ENCODE assay signal across 16 cellular contexts in the genomic region with DNA sequence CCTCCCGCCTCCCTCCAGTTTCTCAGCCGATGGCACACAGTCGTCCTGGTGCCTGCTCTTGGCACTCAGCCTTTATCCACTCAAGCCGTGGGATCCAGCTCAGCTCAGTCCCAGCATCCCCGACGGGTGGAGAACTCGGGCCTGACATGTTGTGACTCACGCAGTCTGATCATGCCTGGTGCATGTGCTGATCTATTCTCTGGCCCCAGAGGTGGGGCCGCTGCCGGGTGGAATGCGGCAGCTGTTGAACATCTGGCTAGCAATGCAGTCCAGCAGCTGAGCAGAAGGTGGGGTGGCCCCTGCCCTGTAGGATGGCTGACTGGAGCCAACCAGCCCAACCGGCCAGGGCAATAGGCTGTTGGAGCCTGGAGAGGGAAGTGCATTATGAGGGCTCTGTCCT. TPM values are rescaled to one million over a fixed set of nuclear protein-coding genes. Genes with fewer than 3 reads are reported as not detected.
A peak's percentile ranks its signal among the peaks of the same experiment; 100 is the strongest.
DNase-seq lines count a peak whose midpoint lies in the region; ATAC-seq, FAIRE-seq and TF ChIP-seq lines count a peak whose summit lies in the region.
"Had no signal": no experiment of that assay in that cellular context is flagged by ENCODE, and none has a peak within 500 bp of the region (broad histone marks: within the 10 kb centered on the region; RNA-seq: fewer than 3 reads in every experiment).

No MANE protein-coding gene starts in this region.

- peaks cover 20% of the 10 kb centered on the region for H3K79me2 ChIP-seq in GM23338 (replicated peaks; ENCODE audit: insufficient read depth)

- H3K36me3 ChIP-seq in bronchial epithelial cell (ENCODE audit: control insufficient read depth, insufficient read depth, low read length), result no peaks in the 10 kb centered on the region
- H3K36me3 ChIP-seq in testis (ENCODE audit: low read depth, missing control alignments), result no peaks in the 10 kb centered on the region
- no peaks in the 10 kb centered on the region for H3K36me3 ChIP-seq in GM23338 (ENCODE audit: insufficient read depth)
- H3K36me3 ChIP-seq in SJCRH30, result no peaks in the 10 kb centered on the region

- H3K9me3 ChIP-seq in testis, result no peaks in the 10 kb centered on the region
- no peaks in the 10 kb centered on the region for H3K9me3 ChIP-seq in SJCRH30 (replicated peaks)
- H3K9me3 ChIP-seq: SK-N-SH had no signal

- no peak overlapping the region for H3K4me3 ChIP-seq in bronchial epithelial cell (ENCODE audit: low read depth, low read length)
- no peak overlapping the region for H3K4me3 ChIP-seq in testis
- H3K4me3 ChIP-seq in GM23338, result no peak overlapping the region
- H3K4me3 ChIP-seq in SJCRH30, result no peak overlapping the region
- H3K4me3 ChIP-seq: lung had no signal

- H3K27me3 ChIP-seq in bronchial epithelial cell (ENCODE audit: control insufficient read depth, insufficient read depth, low read length), result peaks cover 9% of the 10 kb centered on the region
- no peaks in the 10 kb centered on the region for H3K27me3 ChIP-seq in testis
- no peaks in the 10 kb centered on the region for H3K27me3 ChIP-seq in GM23338 (ENCODE audit: insufficient read depth)
- H3K27me3 ChIP-seq in SJCRH30, result peaks cover 42% of the 10 kb centered on the region

- H3K9me2 ChIP-seq in GM23338 (ENCODE audit: insufficient read depth), result no peaks in the 10 kb centered on the region
- H3K9me2 ChIP-seq: SK-N-SH had no signal

- no peak overlapping the region for H3K27ac Mint-ChIP-seq in GM23338
- H3K27ac Mint-ChIP-seq: activated CD4-positive, alpha-beta T cell treated with anti-CD3 and anti-CD28 coated beads for 36 hours; activated T-helper 2 cell treated with anti-CD3 and anti-CD28 coated beads, Interferon-gamma antibody, Interleukin-2, Interleukin-4, amounts not matched to agents 10 μg/mL and 5 μg/mL and 100 μg/mL, durations not matched to agents 14 hours and 24 hours and 36 hours had no signal

- 53 to 66% methylated on average over 11 to 12 of the region's 12 CpGs for WGBS in testis, 2 donors

- no peaks in the 10 kb centered on the region; the same call in 1 of the 2 replicates for H4K20me1 ChIP-seq in GM23338 (replicated peaks; ENCODE audit: insufficient read depth)

- H3K27ac ChIP-seq in testis (no peak overlapping the region), GM23338 (ENCODE audit: low read depth) (no peak overlapping the region), SJCRH30 (no peak overlapping the region)

- H3K36me3 Mint-ChIP-seq in GM23338 (ENCODE audit: low read depth), result peaks cover 16% of the 10 kb centered on the region; the same call in 2 of the 3 replicates

- no peak for TF ChIP-seq CTCF in bronchial epithelial cell (IDR thresholded peaks at IDR 0.05; ENCODE audit: insufficient read depth, low read length, severe bottlenecking)
- TF ChIP-seq CTCF in testis (IDR thresholded peaks at IDR 0.05), result no peak
- no peak for TF ChIP-seq CTCF in GM23338 (conservative IDR thresholded peaks at IDR 0.05; ENCODE audit: low read depth in 2 of 2)

- peaks cover 9% of the 10 kb centered on the region; the same call in 1 of the 2 replicates for H3F3A ChIP-seq in GM23338 (replicated peaks; ENCODE audit: low read depth)

- intact Hi-C loops in left ventricle myocardium superior (cut with micrococcal nuclease), result no loop called here
- intact Hi-C loops in testis (cut with DNase I; ENCODE audit: low total_unique reads), result no loop called here

- H3K4me3 Mint-ChIP-seq in GM23338, result no peak overlapping the region
- H3K4me3 Mint-ChIP-seq: activated CD4-positive, alpha-beta T cell treated with anti-CD3 and anti-CD28 coated beads for 36 hours had no signal

- FAIRE-seq in bronchial epithelial cell (lab: Jason Lieb, UNC) (no peak), H54 (lab: Jason Lieb, UNC) (no peak)

- ATAC-seq in left ventricle myocardium superior (peak; percentile 73), GM23338 (no peak)
- ATAC-seq: activated CD4-positive, alpha-beta T cell treated with anti-CD3 and anti-CD28 coated beads for 36 hours had no signal

- peaks cover 39% of the 10 kb centered on the region for H3K4me1 ChIP-seq in testis
- H3K4me1 ChIP-seq in GM23338 (ENCODE audit: insufficient read depth), result peaks cover 29% of the 10 kb centered on the region
- H3K4me1 ChIP-seq in SJCRH30, result peaks cover 22% of the 10 kb centered on the region

- H3K9me3 Mint-ChIP-seq in GM23338, result no peaks in the 10 kb centered on the region
- H3K9me3 Mint-ChIP-seq: activated T-helper 2 cell treated with anti-CD3 and anti-CD28 coated beads, Interferon-gamma antibody, Interleukin-2, Interleukin-4, amounts not matched to agents 10 μg/mL and 5 μg/mL and 100 μg/mL, durations not matched to agents 14 hours and 24 hours and 36 hours had no signal

- TF ChIP-seq POLR2A in testis (IDR thresholded peaks at IDR 0.05), result no peak
- TF ChIP-seq POLR2A in H54 (IDR thresholded peaks at IDR 0.05; ENCODE audit: low read depth, low read length), result no peak

- peaks cover 12% of the 10 kb centered on the region for H3K27me3 Mint-ChIP-seq in GM23338 (ENCODE audit: insufficient read depth, low read depth, poor library complexity)

- H3K4me1 Mint-ChIP-seq in GM23338, result peaks cover 30% of the 10 kb centered on the region

- no peak overlapping the region for H2AFZ ChIP-seq in GM23338

- DNase-seq in DMS53 (lab: John Stamatoyannopoulos, UW) (peak; percentile 20), DMS53 treated with DMSO at 0.1 percent for 48 hours (lab: John Stamatoyannopoulos, UW; ENCODE audit: unreplicated experiment) (no peak), bronchial epithelial cell (ENCODE audit: low read depth) (peak; percentile 29), left ventricle myocardium superior (peak; percentile 71), testis (peak; percentile 59), GM23338 (ENCODE audit: low spot score) (no peak), SJCRH30 (no peak), H54 (ENCODE audit: insufficient read length, low spot score) (no peak)
- DNase-seq: activated CD4-positive, alpha-beta T cell treated with anti-CD3 and anti-CD28 coated beads for 36 hours; DMS79 treated with DMSO at 0.1 percent for 48 hours; NCI-H1417; NCI-H526 treated with DMSO at 0.1 percent for 48 hours; posterior cingulate gyrus; SK-N-SH had no signal

- H3K4me2 ChIP-seq in GM23338, result no peak overlapping the region
- H3K4me2 ChIP-seq: SK-N-SH had no signal

TF ChIP-seq in GM23338, 12 proteins besides CTCF, POLR2A, EP300 and RAD21 (continues in another document):
- TF ChIP-seq ZNF331 (CRISPR knock-in tag; IDR thresholded peaks at IDR 0.05; ENCODE audit: low read depth) (no peak), NANOG (IDR thresholded peaks at IDR 0.05; ENCODE audit: borderline replicate concordance) (no peak), EZH2phosphoT487 (IDR thresholded peaks at IDR 0.05; ENCODE audit: unreplicated experiment) (no peak), CREB1 (CRISPR knock-in tag; IDR thresholded peaks at IDR 0.05; ENCODE audit: low read depth) (no peak), STAT1 (IDR thresholded peaks at IDR 0.05; ENCODE audit: unreplicated experiment) (no peak)

RNA-seq across cellular contexts. Expression of a gene that starts 1.7 kb away (rescaled TPM):
- 2.6 and 7.7 TPM in 2 replicates for total RNA-seq in bronchial epithelial cell
- 22.9 TPM for total RNA-seq in left ventricle myocardium superior
- 10 to 100 TPM in 1 of 2 donors, 1 to 10 TPM in 1; 8.3 to 14.9 TPM for total RNA-seq in testis
- 24.6 TPM for polyA plus RNA-seq in testis (ENCODE audit: insufficient read depth, low read depth, low replicate concordance)
- 82.6 and 87.8 TPM in 2 replicates for total RNA-seq in GM23338 (2014; rRNA removed; shearing (Covaris generic))
- 75.8 and 76.4 TPM in 2 replicates for polyA plus RNA-seq in GM23338 (2016; fragmentation: Nextera tagmentation; extraction: Ambion mirVana)
- 0.53 and 1.0 TPM in 2 replicates for total RNA-seq in SJCRH30 (2014; rRNA removed; shearing (Covaris generic))

RNA-seq across cellular contexts. Expression of a gene that starts 30.8 kb away (rescaled TPM):
- 8.4 and 12.2 TPM in 2 replicates for total RNA-seq in bronchial epithelial cell
- 28.9 TPM for total RNA-seq in left ventricle myocardium superior
- 100 to 1,000 TPM; 190 to 250 TPM for total RNA-seq in testis
- 237 TPM for polyA plus RNA-seq in testis (ENCODE audit: insufficient read depth, low read depth, low replicate concordance)
- 33.3 and 57.0 TPM in 2 replicates for total RNA-seq in GM23338 (2014; rRNA removed; shearing (Covaris generic))
- polyA plus RNA-seq in GM23338 (2016; fragmentation: Nextera tagmentation; extraction: Ambion mirVana), result 36.0 and 44.5 TPM in 2 replicates
- total RNA-seq in SJCRH30 (2014; rRNA removed; shearing (Covaris generic)), result 33.2 and 36.1 TPM in 2 replicates

Comparison
In these comparisons a context has a peak if more than half of its experiments do, and no peak if none do; other contexts are left out.
1. DNase-seq: peak in DMS53 (single experiment), bronchial epithelial cell (single experiment), left ventricle myocardium superior (single experiment) and testis (single experiment); none in DMS53 treated with DMSO at 0.1 percent for 48 hours (single experiment), GM23338 (single experiment), SJCRH30 (0 of 2) and H54 (single experiment).